ENCODE assay signal across 15 cellular contexts in the genomic region with DNA sequence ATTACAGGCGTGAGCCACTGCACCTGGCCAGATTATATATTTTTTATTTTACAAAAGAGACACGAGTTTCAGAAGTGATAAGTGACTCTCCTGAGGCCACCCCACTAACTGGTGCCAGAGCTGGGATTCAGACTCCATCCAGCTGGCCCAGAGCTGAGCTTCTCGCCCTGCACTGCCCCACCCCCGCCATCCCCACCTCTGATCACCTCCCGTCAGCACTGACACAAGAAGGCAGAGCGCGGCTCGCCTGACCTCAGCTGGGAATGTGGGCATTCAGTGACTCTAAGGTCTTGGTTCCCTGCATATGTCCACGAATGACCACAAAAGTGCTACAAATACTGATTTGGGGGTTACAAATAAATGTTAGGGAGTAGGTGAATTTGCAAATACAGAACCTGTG.
"Had no signal": no experiment of that assay in that cellular context is flagged by ENCODE, and none has a peak within 500 bp of the region (broad histone marks: within the 10 kb centered on the region; RNA-seq: fewer than 3 reads in every experiment).

No MANE protein-coding gene starts in this region.

- H3K4me3 Mint-ChIP-seq: naive thymus-derived CD4-positive, alpha-beta T cell; stimulated activated naive B cell treated with anti-CD40 and anti-IgM and Interleukin-4, amounts not matched to agents 10 μg/mL and 1 μg/mL and 100 μg/mL, for 72 hours; stimulated activated naive CD8-positive, alpha-beta T cell treated with anti-CD3 and anti-CD28 coated beads, Interleukin-15, amount 100 ng/mL, for 72 hours had no signal

- H3K9me3 Mint-ChIP-seq: stimulated activated naive CD8-positive, alpha-beta T cell treated with anti-CD3 and anti-CD28 coated beads, Interleukin-15, amount 100 ng/mL, for 72 hours had no signal

- H3K27ac Mint-ChIP-seq: naive thymus-derived CD4-positive, alpha-beta T cell; stimulated activated naive B cell treated with anti-CD40 and anti-IgM and Interleukin-4, amounts not matched to agents 10 μg/mL and 1 μg/mL and 100 μg/mL, for 72 hours had no signal

- H3K4me1 Mint-ChIP-seq: naive thymus-derived CD4-positive, alpha-beta T cell; stimulated activated naive B cell treated with anti-CD40 and anti-IgM and Interleukin-4, amounts not matched to agents 10 μg/mL and 1 μg/mL and 100 μg/mL, for 72 hours; stimulated activated naive CD8-positive, alpha-beta T cell treated with anti-CD3 and anti-CD28 coated beads, Interleukin-15, amount 100 ng/mL, for 72 hours had no signal

- H3K36me3 Mint-ChIP-seq: naive thymus-derived CD4-positive, alpha-beta T cell; stimulated activated naive B cell treated with anti-CD40 and anti-IgM and Interleukin-4, amounts not matched to agents 10 μg/mL and 1 μg/mL and 100 μg/mL, for 72 hours had no signal

- DNase-seq: dorsolateral prefrontal cortex; effector CD8-positive, alpha-beta T cell; foreskin melanocyte; heart left ventricle; hippocampal formation; kidney glomerular epithelial cell; mesendoderm; naive thymus-derived CD4-positive, alpha-beta T cell; sigmoid colon; stimulated activated CD4-positive, alpha-beta T cell treated with anti-CD3 and anti-CD28 coated beads, Interleukin-2, amount 100 ng/mL, for 24 hours; stimulated activated CD4-positive, alpha-beta T cell treated with anti-CD3 and anti-CD28 coated beads, Interleukin-4, amount 100 ng/mL, for 4 hours; stimulated activated naive B cell treated with anti-CD40 and anti-IgM and Interleukin-4, amounts not matched to agents 10 μg/mL and 1 μg/mL and 100 μg/mL, for 72 hours; stimulated activated naive CD8-positive, alpha-beta T cell treated with anti-CD3 and anti-CD28 coated beads, Interleukin-15, amount 100 ng/mL, for 72 hours; testis; upper lobe of right lung had no signal

- H3K27me3 Mint-ChIP-seq: stimulated activated naive B cell treated with anti-CD40 and anti-IgM and Interleukin-4, amounts not matched to agents 10 μg/mL and 1 μg/mL and 100 μg/mL, for 72 hours; stimulated activated naive CD8-positive, alpha-beta T cell treated with anti-CD3 and anti-CD28 coated beads, Interleukin-15, amount 100 ng/mL, for 72 hours had no signal

- ATAC-seq: heart left ventricle; naive thymus-derived CD4-positive, alpha-beta T cell; stimulated activated naive B cell treated with anti-CD40 and anti-IgM and Interleukin-4, amounts not matched to agents 10 μg/mL and 1 μg/mL and 100 μg/mL, for 72 hours; stimulated activated naive CD8-positive, alpha-beta T cell treated with anti-CD3 and anti-CD28 coated beads, Interleukin-15, amount 100 ng/mL, for 72 hours; upper lobe of right lung had no signal
